25 cellular contexts compared by ENCODE assay signal in the genomic region with DNA sequence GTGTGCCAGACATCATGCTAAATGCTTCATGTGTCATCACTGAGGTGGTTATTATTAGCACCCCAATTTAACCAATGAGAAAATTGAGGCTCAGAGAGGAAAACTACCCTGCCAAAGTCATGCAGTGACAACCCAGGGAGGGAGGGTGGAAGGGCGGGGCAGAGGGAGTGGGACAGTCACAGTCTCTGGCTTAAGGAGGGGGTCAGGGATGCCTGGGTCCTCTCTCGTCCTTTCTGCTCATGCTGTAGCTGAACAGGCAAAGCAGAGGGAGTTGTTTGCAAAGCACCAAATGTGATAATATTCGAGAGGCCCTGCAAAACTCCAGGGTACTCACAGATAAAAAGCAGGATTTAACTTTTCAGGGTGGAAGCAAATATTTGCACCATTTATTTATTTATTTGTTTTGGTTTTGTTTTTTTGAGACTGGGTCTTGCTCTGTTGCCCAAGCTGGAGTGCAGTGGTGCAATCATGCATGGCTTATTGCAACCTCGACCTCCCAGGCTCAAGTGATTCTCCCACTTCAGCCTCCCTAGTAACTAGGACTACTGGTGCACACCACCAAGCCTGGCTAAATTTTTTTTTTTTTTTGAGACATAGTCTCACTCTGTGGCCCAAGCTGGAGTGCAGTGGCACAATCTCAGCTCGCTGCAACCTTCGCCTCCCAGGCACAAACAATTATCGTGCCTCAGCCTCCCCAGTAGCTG. TPM values are rescaled to one million over a fixed set of nuclear protein-coding genes. Genes with fewer than 3 reads are reported as not detected.
"Had no signal": no experiment of that assay in that cellular context is flagged by ENCODE, and none has a peak within 500 bp of the region (broad histone marks: within the 10 kb centered on the region; RNA-seq: fewer than 3 reads in every experiment).

No MANE protein-coding gene starts in this region.

- H3K4me1 Mint-ChIP-seq: naive B cell; stimulated activated memory B cell treated with anti-CD40 and anti-IgM and Interleukin-4, amounts not matched to agents 10 μg/mL and 1 μg/mL and 100 μg/mL, for 72 hours had no signal

- H3K27ac ChIP-seq: colonic mucosa, gastrocnemius medialis, hepatocyte, left lung, neural progenitor cell, prostate gland, skin epidermis, spleen, testis, transverse colon, vagina had no signal

- H3K4me3 Mint-ChIP-seq: effector memory CD8-positive, alpha-beta T cell; mesothelial cell of epicardium; naive B cell; nephron; neural progenitor cell; stimulated activated memory B cell treated with anti-CD40 and anti-IgM and Interleukin-4, amounts not matched to agents 10 μg/mL and 1 μg/mL and 100 μg/mL, for 72 hours had no signal

- ATAC-seq: effector memory CD8-positive, alpha-beta T cell; gastrocnemius medialis; left cardiac atrium; left lung; mucosa of descending colon; right cardiac atrium; stimulated activated memory B cell treated with anti-CD40 and anti-IgM and Interleukin-4, amounts not matched to agents 10 μg/mL and 1 μg/mL and 100 μg/mL, for 72 hours; stimulated activated naive CD8-positive, alpha-beta T cell treated with anti-CD3 and anti-CD28 coated beads, Interleukin-15, Interleukin-2, amounts not matched to agents 100 U/mL and 50 U/mL, for 24 hours had no signal

- H3K4me3 ChIP-seq: colonic mucosa, gastrocnemius medialis, hepatocyte, left lung, mucosa of descending colon, neural progenitor cell, prostate gland, skin epidermis, spleen, testis, transverse colon, vagina had no signal

- H3K36me3 ChIP-seq: colonic mucosa, gastrocnemius medialis, left lung, neural progenitor cell, prostate gland, spleen, transverse colon, vagina had no signal

- H3K27ac Mint-ChIP-seq: effector memory CD8-positive, alpha-beta T cell; mesothelial cell of epicardium; nephron; stimulated activated memory B cell treated with anti-CD40 and anti-IgM and Interleukin-4, amounts not matched to agents 10 μg/mL and 1 μg/mL and 100 μg/mL, for 72 hours had no signal

- H3K36me3 Mint-ChIP-seq: mesothelial cell of epicardium; naive B cell; stimulated activated memory B cell treated with anti-CD40 and anti-IgM and Interleukin-4, amounts not matched to agents 10 μg/mL and 1 μg/mL and 100 μg/mL, for 72 hours had no signal

- H3K9me3 ChIP-seq: colonic mucosa, gastrocnemius medialis, left lung, mucosa of descending colon, prostate gland, testis, transverse colon, vagina had no signal

- H3K4me1 ChIP-seq: colonic mucosa, gastrocnemius medialis, left lung, prostate gland, testis, transverse colon had no signal

- H3K4me2 ChIP-seq: hepatocyte, neural progenitor cell had no signal

- DNase-seq: colonic mucosa; dermis blood vessel endothelial cell; effector memory CD8-positive, alpha-beta T cell; foreskin fibroblast; gastrocnemius medialis; left cardiac atrium; left lung; mesenchymal stem cell; mucosa of descending colon; naive B cell; right cardiac atrium; spleen; stimulated activated CD4-positive, alpha-beta T cell treated with anti-CD3 and anti-CD28 coated beads, Interleukin-4, amount 100 ng/mL, for 4 hours; stimulated activated naive CD8-positive, alpha-beta T cell treated with anti-CD3 and anti-CD28 coated beads, Interleukin-15, Interleukin-2, amounts not matched to agents 100 U/mL and 50 U/mL, for 24 hours; substantia nigra; testis; transverse colon had no signal

- H3K27me3 ChIP-seq: colonic mucosa, gastrocnemius medialis, hepatocyte, neural progenitor cell, spleen, testis, transverse colon, vagina had no signal

- H3K9ac ChIP-seq: neural progenitor cell had no signal

- H3K9me3 Mint-ChIP-seq: effector memory CD8-positive, alpha-beta T cell; mesothelial cell of epicardium; nephron; neural progenitor cell; stimulated activated memory B cell treated with anti-CD40 and anti-IgM and Interleukin-4, amounts not matched to agents 10 μg/mL and 1 μg/mL and 100 μg/mL, for 72 hours had no signal

- H2AFZ ChIP-seq: hepatocyte, neural progenitor cell had no signal

- H3K79me2 ChIP-seq: hepatocyte had no signal

RNA-seq across cellular contexts. Expression of gene NKD1, which starts 47.9 kb away (rescaled TPM):
- total RNA-seq: dermis blood vessel endothelial cell had no signal
